In genomic region chr12:54980341-54980740, GRCh38 we compare ENCODE assay signal across 14 cellular contexts. TPM values are rescaled to one million over a fixed set of nuclear protein-coding genes. Genes with fewer than 3 reads are reported as not detected.
DNase-seq lines count a peak whose midpoint lies in the region; ATAC-seq lines count a peak whose summit lies in the region.
"Had no signal": no experiment of that assay in that cellular context is flagged by ENCODE, and none has a peak within 500 bp of the region (broad histone marks: within the 10 kb centered on the region; RNA-seq: fewer than 3 reads in every experiment).

No MANE protein-coding gene starts in this region.

- no peaks in the 10 kb centered on the region for H3K27me3 ChIP-seq in effector memory CD4-positive, alpha-beta T cell (replicated peaks; ENCODE audit: control insufficient read depth, insufficient read depth, low read length, poor library complexity, severe bottlenecking)
- H3K27me3 ChIP-seq in thymus (ENCODE audit: control insufficient read depth, insufficient read depth): no peaks in the 10 kb centered on the region
- H3K27me3 ChIP-seq: cardiac muscle cell, heart right ventricle had no signal

- peak overlapping the region; percentile 78 to 94 for H3K4me3 Mint-ChIP-seq in activated T-cell treated with anti-CD3 and anti-CD28 coated beads, Interleukin-2, amount 50 U/mL, for 72 hours

- WGBS in thymus: 57% methylated on average over 5 of the region's 5 CpGs

- H3K9me3 ChIP-seq in effector memory CD4-positive, alpha-beta T cell (ENCODE audit: control insufficient read depth, low read length): no peaks in the 10 kb centered on the region
- H3K9me3 ChIP-seq in thymus (ENCODE audit: control insufficient read depth): no peaks in the 10 kb centered on the region
- H3K9me3 ChIP-seq: heart right ventricle, left ventricle myocardium inferior had no signal

- peak overlapping the region; percentile 97 for H3K27ac Mint-ChIP-seq in activated T-cell treated with anti-CD3 and anti-CD28 coated beads, Interleukin-2, amount 50 U/mL, for 72 hours

- peaks cover 23 to 34% of the 10 kb centered on the region in 2 donors for H3K36me3 Mint-ChIP-seq in activated T-cell treated with anti-CD3 and anti-CD28 coated beads, Interleukin-2, amount 50 U/mL, for 72 hours (ENCODE audit: insufficient read depth in 2 of 2)

- intact Hi-C loops in Right ventricle myocardium inferior (cut with DNase I): no loop called here

- no peaks in the 10 kb centered on the region for H3K27me3 Mint-ChIP-seq in activated T-cell treated with anti-CD3 and anti-CD28 coated beads, Interleukin-2, amount 50 U/mL, for 72 hours (ENCODE audit: low read depth)

- no peaks in the 10 kb centered on the region for H3K9me3 Mint-ChIP-seq in activated T-cell treated with anti-CD3 and anti-CD28 coated beads, Interleukin-2, amount 50 U/mL, for 72 hours

- H3K4me3 ChIP-seq in effector memory CD4-positive, alpha-beta T cell (ENCODE audit: insufficient read depth, low read depth, low read length, poor library complexity, severe bottlenecking): peak overlapping the region; percentile 59
- peak overlapping the region; percentile 8 for H3K4me3 ChIP-seq in thymus (ENCODE audit: low read length)
- H3K4me3 ChIP-seq: cardiac muscle cell, left ventricle myocardium inferior had no signal

- H3K4me1 Mint-ChIP-seq in activated T-cell treated with anti-CD3 and anti-CD28 coated beads, Interleukin-2, amount 50 U/mL, for 72 hours (ENCODE audit: low read depth): peaks cover 90% of the 10 kb centered on the region

- peaks cover 62% of the 10 kb centered on the region for H3K4me1 ChIP-seq in effector memory CD4-positive, alpha-beta T cell (ENCODE audit: control insufficient read depth, insufficient read depth, low read length, poor library complexity, severe bottlenecking)
- H3K4me1 ChIP-seq in thymus (ENCODE audit: control insufficient read depth, insufficient read depth, low read length): peaks cover 37% of the 10 kb centered on the region

- DNase-seq in stimulated activated CD4-positive, alpha-beta T cell treated with anti-CD3 and anti-CD28 coated beads, Interleukin-1b, Interleukin-23, amount 100 ng/mL, for 48 hours: peak; percentile 35
- no peak for DNase-seq in stimulated activated CD4-positive, alpha-beta T cell treated with anti-CD3 and anti-CD28 coated beads, Interleukin-2, amount 100 ng/mL, for 48 hours
- peak; percentile 45 to 55 for DNase-seq in activated T-cell treated with anti-CD3 and anti-CD28 coated beads, Interleukin-2, amount 50 U/mL, for 72 hours
- DNase-seq in effector memory CD4-positive, alpha-beta T cell: peak; percentile 16 to 35 (median 34)
- DNase-seq in NCI-H82 treated with DMSO at 0.1 percent for 48 hours (lab: John Stamatoyannopoulos, UW; ENCODE audit: unreplicated experiment) (no peak), Right ventricle myocardium inferior (ENCODE audit: missing footprints) (no peak)
- DNase-seq: heart right ventricle, left ventricle myocardium inferior had no signal

- no peak for ATAC-seq in activated T-cell treated with anti-CD3 and anti-CD28 coated beads, Interleukin-2, amount 50 U/mL, for 72 hours (replicated peaks in 1 of 2)
- no peak for ATAC-seq in Right ventricle myocardium inferior
- no peak for ATAC-seq in HG03108 (IDR thresholded peaks at IDR 0.05; ENCODE audit: unreplicated experiment)
- ATAC-seq: heart right ventricle had no signal

- peak overlapping the region; percentile 96 for H3K27ac ChIP-seq in effector memory CD4-positive, alpha-beta T cell (ENCODE audit: insufficient read depth, low read length, poor library complexity, severe bottlenecking)
- H3K27ac ChIP-seq in thymus (ENCODE audit: low read depth): peak overlapping the region; percentile 61
- H3K27ac ChIP-seq: cardiac muscle cell, left ventricle myocardium inferior had no signal

- H3K36me3 ChIP-seq in effector memory CD4-positive, alpha-beta T cell (ENCODE audit: control insufficient read depth, insufficient read depth, low read length): peaks cover 3% of the 10 kb centered on the region
- peaks cover 3% of the 10 kb centered on the region for H3K36me3 ChIP-seq in thymus (ENCODE audit: control insufficient read depth, insufficient read depth)
- H3K36me3 ChIP-seq: cardiac muscle cell, heart right ventricle, left ventricle myocardium inferior had no signal

RNA-seq across cellular contexts. Expression of gene TESPA1, which starts 4.2 kb away (rescaled TPM):
- total RNA-seq in activated T-cell treated with anti-CD3 and anti-CD28 coated beads, Interleukin-2, amount 50 U/mL, for 72 hours: 10 to 100 TPM; 86.5 to 95.5 TPM
- 24.0 TPM for polyA plus RNA-seq in thymus
- total RNA-seq in Right ventricle myocardium inferior: 0.70 TPM
- total RNA-seq: cardiac muscle cell, epithelial cell of proximal tubule had no signal
- polyA plus RNA-seq: cardiac muscle cell had no signal

RNA-seq across cellular contexts. Expression of gene NEUROD4, which starts 39.4 kb away (rescaled TPM):
- not detected for total RNA-seq in activated T-cell treated with anti-CD3 and anti-CD28 coated beads, Interleukin-2, amount 50 U/mL, for 72 hours
- polyA plus RNA-seq in thymus: 0.07 TPM
- total RNA-seq in Right ventricle myocardium inferior: not detected
- total RNA-seq: cardiac muscle cell, epithelial cell of proximal tubule, heart right ventricle, left ventricle myocardium inferior, OCI-LY7, ureter had no signal
- polyA plus RNA-seq: cardiac muscle cell, heart right ventricle had no signal

Comparison
In these comparisons a context has a peak if more than half of its experiments do, and no peak if none do; other contexts are left out.
1. DNase-seq: peak in stimulated activated CD4-positive, alpha-beta T cell treated with anti-CD3 and anti-CD28 coated beads, Interleukin-1b, Interleukin-23, amount 100 ng/mL, for 48 hours (single experiment), activated T-cell treated with anti-CD3 and anti-CD28 coated beads, Interleukin-2, amount 50 U/mL, for 72 hours (2 of 2) and effector memory CD4-positive, alpha-beta T cell (3 of 3); none in stimulated activated CD4-positive, alpha-beta T cell treated with anti-CD3 and anti-CD28 coated beads, Interleukin-2, amount 100 ng/mL, for 48 hours (0 of 2), NCI-H82 treated with DMSO at 0.1 percent for 48 hours (single experiment) and Right ventricle myocardium inferior (single experiment).
2. RNA of gene TESPA1, which starts 4.2 kb away (total RNA-seq): 86.5 to 95.5 TPM in activated T-cell treated with anti-CD3 and anti-CD28 coated beads, Interleukin-2, amount 50 U/mL, for 72 hours; 0.70 TPM in Right ventricle myocardium inferior (single experiment); every median in the first group is over 10 times any median in the second.